Comparison of ENCODE assay signal across 1 cellular context in genomic region chr20:6269163-6269873, GRCh38.
TF ChIP-seq lines count a peak whose summit lies in the region.

No MANE protein-coding gene starts in this region.

TF ChIP-seq in GM23338, 12 proteins besides CTCF, POLR2A, EP300 and RAD21 (continued from another document):
- no peak for TF ChIP-seq ZNF462 (CRISPR knock-in tag; IDR thresholded peaks at IDR 0.05)
TF ChIP-seq in GM23338: peak in this region for 1.
